8 cellular contexts compared by ENCODE assay signal in the genomic region with DNA sequence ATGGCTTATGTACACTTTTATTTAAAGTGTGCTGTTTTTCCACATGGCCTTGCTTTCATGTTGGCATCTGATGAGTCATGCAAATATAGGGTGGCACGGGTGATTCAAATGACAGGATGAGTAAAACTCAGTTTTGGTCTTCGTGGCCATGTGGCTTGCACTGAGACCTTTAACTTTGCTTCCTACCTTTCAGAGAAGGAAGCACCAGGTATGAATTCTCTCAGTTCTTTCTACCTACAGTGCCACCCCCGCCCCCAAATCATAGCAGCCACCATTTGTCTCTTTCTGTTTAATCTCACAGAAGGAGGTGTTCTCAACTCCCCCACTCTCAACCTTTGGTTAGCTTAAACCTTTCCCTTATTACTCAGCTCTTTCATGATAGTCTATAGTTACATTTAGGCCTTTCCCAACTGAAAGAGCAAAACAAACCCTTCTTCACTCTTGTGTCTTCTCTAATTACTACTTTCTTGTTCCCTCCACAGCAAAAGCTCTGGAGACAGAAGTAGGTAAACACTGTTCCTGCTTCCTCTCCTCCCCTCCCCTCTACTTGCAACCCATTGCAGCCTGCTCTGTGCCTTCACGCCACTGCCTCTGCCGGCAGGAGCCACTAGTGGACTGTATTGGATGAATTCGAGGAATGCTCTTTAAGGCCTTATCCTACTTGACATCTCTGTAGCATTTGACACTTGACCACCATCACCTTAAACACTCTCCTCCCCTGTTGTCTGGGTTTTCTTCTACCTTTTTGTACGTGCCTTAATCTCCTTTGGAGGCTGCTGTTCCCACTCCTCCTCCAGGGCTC.
A peak's percentile ranks its signal among the peaks of the same experiment; 100 is the strongest.
DNase-seq lines count a peak whose midpoint lies in the region; ATAC-seq, FAIRE-seq and TF ChIP-seq lines count a peak whose summit lies in the region.

No MANE protein-coding gene starts in this region.

- H3K36me3 ChIP-seq in mammary epithelial cell (ENCODE audit: insufficient read depth, low read length) (no peaks in the 10 kb centered on the region), thyroid gland (no peaks in the 10 kb centered on the region)
- H3K36me3 ChIP-seq in naive thymus-derived CD4-positive, alpha-beta T cell (ENCODE audit: control insufficient read depth in 2 of 3, insufficient read depth in 3 of 3, low read length in 3 of 3), result no peaks in the 10 kb centered on the region

- H3K27me3 ChIP-seq in mammary epithelial cell (ENCODE audit: insufficient read depth, low read length) (no peaks in the 10 kb centered on the region), thyroid gland (no peaks in the 10 kb centered on the region)
- no peaks in the 10 kb centered on the region for H3K27me3 ChIP-seq in naive thymus-derived CD4-positive, alpha-beta T cell (ENCODE audit: control insufficient read depth in 2 of 2, insufficient read depth in 2 of 2, low read length in 2 of 2)

- no peak for TF ChIP-seq POLR2A in thyroid gland (IDR thresholded peaks at IDR 0.05)

- peaks cover 39% of the 10 kb centered on the region for H3K79me2 ChIP-seq in mammary epithelial cell (ENCODE audit: insufficient read depth, low read length)

- intact Hi-C loops in mammary epithelial cell (cut with micrococcal nuclease) (no loop called here), thyroid gland (cut with DNase I) (no loop called here)
- intact Hi-C loops in naive thymus-derived CD4-positive, alpha-beta T cell (cut with micrococcal nuclease), result loop anchor here in 1 of 2 donors (5.0 kb wide), 1 partner anchor 51 kb away; no protein-coding TSS in a partner anchor

- H3K9me3 Mint-ChIP-seq in naive thymus-derived CD4-positive, alpha-beta T cell, result no peaks in the 10 kb centered on the region

- H3K36me3 Mint-ChIP-seq in naive thymus-derived CD4-positive, alpha-beta T cell, result peaks cover 4 to 47% (median 21%) of the 10 kb centered on the region in 5 donors

- dilution Hi-C loops in mammary epithelial cell (cut with HindIII; ENCODE audit: low sequenced_read_pairs), result no loop called here

- no peak overlapping the region for H3K4me2 ChIP-seq in mammary epithelial cell (ENCODE audit: insufficient read depth, low read depth, low read length)

- FAIRE-seq in RCC 7860 (lab: Jason Lieb, UNC), result peak; percentile 59

- TF ChIP-seq CTCF in mammary epithelial cell (conservative IDR thresholded peaks at IDR 0.05 in 1 of 2, IDR thresholded peaks at IDR 0.05 in 1 of 2; ENCODE audit: extremely low read depth in 1 of 2, insufficient read depth in 1 of 2, low read depth in 1 of 2, low read length in 2 of 2), result no peak
- TF ChIP-seq CTCF in thyroid gland (IDR thresholded peaks at IDR 0.05), result peak in 4 of 6 experiments; percentile 31 to 69 (median 54)

- DNase-seq in DMS153 (lab: John Stamatoyannopoulos, UW), result peak; percentile 36
- no peak for DNase-seq in DMS153 treated with DMSO at 0.1 percent for 48 hours (lab: John Stamatoyannopoulos, UW; ENCODE audit: unreplicated experiment)
- peak; percentile 45 for DNase-seq in RCC 7860 (ENCODE audit: low spot score)
- peak; percentile 68 for DNase-seq in mammary epithelial cell
- peak in 1 of 9 donors; percentile 30 for DNase-seq in naive thymus-derived CD4-positive, alpha-beta T cell
- peak; percentile 65 to 71 for DNase-seq in thyroid gland
- DNase-seq in NCI-H1694 (lab: John Stamatoyannopoulos, UW), result no peak

- no peaks in the 10 kb centered on the region for H4K20me1 ChIP-seq in mammary epithelial cell (ENCODE audit: insufficient read depth, low read length)

- H3K4me3 ChIP-seq in mammary epithelial cell (replicated peaks in 1 of 3; ENCODE audit: insufficient read depth in 1 of 3, low read depth in 2 of 3, low read length in 3 of 3) (no peak overlapping the region), thyroid gland (replicated peaks in 1 of 3) (no peak overlapping the region)
- H3K4me3 ChIP-seq in naive thymus-derived CD4-positive, alpha-beta T cell (ENCODE audit: low read length), result no peak overlapping the region

- H3K9me3 ChIP-seq in mammary epithelial cell (replicated peaks; ENCODE audit: insufficient read depth, low read length) (no peaks in the 10 kb centered on the region), thyroid gland (no peaks in the 10 kb centered on the region)
- H3K9me3 ChIP-seq in naive thymus-derived CD4-positive, alpha-beta T cell (ENCODE audit: control insufficient read depth in 2 of 3, low read length in 3 of 3), result no peaks in the 10 kb centered on the region

- WGBS in mammary epithelial cell (ENCODE audit: low coverage, missing lambda C conversion rate), result 73% methylated on average over 6 of the region's 7 CpGs
- 45 to 48% methylated on average over 7 of the region's 7 CpGs for WGBS in thyroid gland, 2 donors

- no TSS peak for BruUV-seq in mammary epithelial cell (replicated peaks; lab: Mats Ljungman, UMichigan)

- H3K4me1 ChIP-seq in mammary epithelial cell (ENCODE audit: insufficient read depth, low read length), result peaks cover 27% of the 10 kb centered on the region
- peaks cover 0 to 5% of the 10 kb centered on the region in 2 donors for H3K4me1 ChIP-seq in naive thymus-derived CD4-positive, alpha-beta T cell (ENCODE audit: control insufficient read depth in 2 of 2, insufficient read depth in 2 of 2, low read length in 2 of 2)
- peaks cover 79 to 82% of the 10 kb centered on the region in 2 donors for H3K4me1 ChIP-seq in thyroid gland

- no peaks in the 10 kb centered on the region for H3K27me3 Mint-ChIP-seq in naive thymus-derived CD4-positive, alpha-beta T cell

- POLR2A ChIA-PET in naive thymus-derived CD4-positive, alpha-beta T cell (lab: Charles Lee), result no interaction called here

- in situ Hi-C loops in mammary epithelial cell (cut with MboI; ENCODE audit: low sequenced_read_pairs in 2 of 2), result no loop called here

- peaks cover 36 to 82% (median 70%) of the 10 kb centered on the region in 7 donors for H3K4me1 Mint-ChIP-seq in naive thymus-derived CD4-positive, alpha-beta T cell

- H3K4me3 Mint-ChIP-seq in naive thymus-derived CD4-positive, alpha-beta T cell, result peak overlapping the region in 3 of 10 donors; percentile 2 to 41 (median 18)

- H3K9ac ChIP-seq in mammary epithelial cell (ENCODE audit: insufficient read depth, low read length), result no peak overlapping the region

- peak; percentile 32 for ATAC-seq in naive thymus-derived CD4-positive, alpha-beta T cell
- no peak for ATAC-seq in GM19328 (IDR thresholded peaks at IDR 0.05; ENCODE audit: unreplicated experiment)

- peak overlapping the region in 6 of 9 donors; percentile 2 to 69 (median 46) for H3K27ac Mint-ChIP-seq in naive thymus-derived CD4-positive, alpha-beta T cell

- peak overlapping the region; percentile 9 for H3K27ac ChIP-seq in mammary epithelial cell (ENCODE audit: insufficient read depth, low read depth, low read length)
- no peak overlapping the region for H3K27ac ChIP-seq in naive thymus-derived CD4-positive, alpha-beta T cell (ENCODE audit: low read depth, low read length)
- H3K27ac ChIP-seq in thyroid gland, result peak overlapping the region; percentile 48 to 85 (median 59)

- CTCF ChIA-PET in mammary epithelial cell (lab: Charles Lee; ENCODE audit: low non-redundant PET), result no interaction called here
- CTCF ChIA-PET in naive thymus-derived CD4-positive, alpha-beta T cell (lab: Charles Lee), result no interaction called here

- no peak overlapping the region for H2AFZ ChIP-seq in mammary epithelial cell (ENCODE audit: low read depth, low read length)

Comparison
In these comparisons a context has a peak if more than half of its experiments do, and no peak if none do; other contexts are left out.
1. DNase-seq: peak in DMS153 (single experiment), RCC 7860 (single experiment), mammary epithelial cell (single experiment) and thyroid gland (2 of 2); none in DMS153 treated with DMSO at 0.1 percent for 48 hours (single experiment) and NCI-H1694 (single experiment).
2. CTCF ChIP-seq: peak in thyroid gland (4 of 6); none in mammary epithelial cell (0 of 2).